Comparison of ENCODE assay signal across 9 cellular contexts in the genomic region with DNA sequence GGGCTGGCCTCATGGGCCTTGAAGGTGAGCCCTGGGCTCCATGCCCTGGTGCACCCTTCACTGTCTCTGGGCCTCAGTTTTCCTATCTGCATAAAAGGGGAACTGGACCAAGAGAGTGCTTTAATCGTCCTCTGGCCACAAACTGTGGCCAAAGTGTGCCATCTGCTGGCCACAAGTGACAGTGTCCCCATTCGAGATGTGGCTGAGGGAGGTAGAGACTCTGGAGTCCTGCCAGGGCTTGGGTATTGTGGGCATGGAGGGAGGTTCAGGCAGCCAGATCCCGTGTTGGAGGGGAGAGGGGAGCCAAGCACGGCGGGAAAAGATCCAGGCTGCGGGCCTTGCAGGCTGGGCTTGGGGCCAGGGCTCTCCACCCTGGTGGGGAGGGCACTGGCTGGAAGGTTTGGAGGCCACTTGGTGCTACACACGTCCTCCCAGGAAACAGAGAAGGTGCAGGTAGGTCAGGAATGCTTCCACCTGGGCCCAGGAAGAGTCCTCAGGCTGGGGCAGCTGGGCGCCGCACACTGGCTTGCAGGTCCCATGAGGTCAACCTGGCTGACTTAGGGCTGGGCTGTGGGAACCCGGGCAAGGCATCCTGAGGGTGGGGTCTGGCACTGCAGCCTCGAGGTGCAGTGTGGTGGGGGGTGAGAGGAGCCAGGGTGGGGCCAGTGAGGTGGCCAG. TPM values are rescaled to one million over a fixed set of nuclear protein-coding genes. Genes with fewer than 3 reads are reported as not detected.
DNase-seq lines count a peak whose midpoint lies in the region; ATAC-seq, FAIRE-seq and TF ChIP-seq lines count a peak whose summit lies in the region.
"Had no signal": no experiment of that assay in that cellular context is flagged by ENCODE, and none has a peak within 500 bp of the region (broad histone marks: within the 10 kb centered on the region; RNA-seq: fewer than 3 reads in every experiment).

No MANE protein-coding gene starts in this region.

- no peak for FAIRE-seq in small intestine (lab: Jason Lieb, UNC)

- H3K27me3 ChIP-seq in right atrium auricular region (no peaks in the 10 kb centered on the region), small intestine (ENCODE audit: control insufficient read depth in 2 of 2, insufficient read depth in 2 of 2, low read length in 2 of 2) (peaks cover 17 to 22% of the 10 kb centered on the region in 2 donors)

- H3K9me3 ChIP-seq in right atrium auricular region, result peaks cover 0 to 10% of the 10 kb centered on the region in 2 donors
- H3K9me3 ChIP-seq in small intestine (ENCODE audit: control insufficient read depth, low read depth), result no peaks in the 10 kb centered on the region

- no peaks in the 10 kb centered on the region for H3K36me3 ChIP-seq in right atrium auricular region
- H3K36me3 ChIP-seq in small intestine (ENCODE audit: control insufficient read depth in 2 of 2, insufficient read depth in 2 of 2, low read length in 2 of 2), result no peaks in the 10 kb centered on the region

- TF ChIP-seq CTCF in right atrium auricular region (IDR thresholded peaks at IDR 0.05), result peak; percentile 56 to 72

- no peak for ATAC-seq in HG02798 (IDR thresholded peaks at IDR 0.05; ENCODE audit: poor library complexity, unreplicated experiment)

- no peak overlapping the region for H3K27ac ChIP-seq in right atrium auricular region
- H3K27ac ChIP-seq in small intestine (ENCODE audit: low read depth in 1 of 2, low read length in 1 of 2), result no peak overlapping the region
- H3K27ac ChIP-seq: skin epidermis had no signal

- no peak overlapping the region for H3K4me3 Mint-ChIP-seq in activated CD4-positive, alpha-beta T cell treated with anti-CD3 and anti-CD28 coated beads, Interleukin-2, amount 10 ng/mL, durations not matched to agents 24 days and 14 days

- 9 to 19% (median 13%) methylated on average over 11 of the region's 11 CpGs for WGBS in small intestine, 3 donors

- no peak overlapping the region for H3K4me3 ChIP-seq in right atrium auricular region
- no peak overlapping the region for H3K4me3 ChIP-seq in small intestine (ENCODE audit: low read depth in 1 of 2, low read length in 2 of 2)
- H3K4me3 ChIP-seq: skin epidermis had no signal

- H3K27ac Mint-ChIP-seq in activated CD4-positive, alpha-beta T cell treated with anti-CD3 and anti-CD28 coated beads, Interleukin-2, amount 10 ng/mL, durations not matched to agents 24 days and 14 days, result no peak overlapping the region

- no peaks in the 10 kb centered on the region for H3K36me3 Mint-ChIP-seq in activated CD4-positive, alpha-beta T cell treated with anti-CD3 and anti-CD28 coated beads, Interleukin-2, amount 10 ng/mL, durations not matched to agents 24 days and 14 days (ENCODE audit: low read depth)

- intact Hi-C loops in activated CD4-positive, alpha-beta T cell treated with anti-CD3 and anti-CD28 coated beads, Interleukin-2, amount 10 ng/mL, durations not matched to agents 24 days and 14 days (cut with micrococcal nuclease), result loop anchor here (1.0 to 10.0 kb wide), 2 partner anchors 53 to 514 kb away; no protein-coding TSS in a partner anchor

- H3K4me1 ChIP-seq in right atrium auricular region (peaks cover 0 to 11% of the 10 kb centered on the region in 2 donors), small intestine (ENCODE audit: control insufficient read depth in 2 of 2, insufficient read depth in 1 of 2, low read depth in 1 of 2, low read length in 1 of 2) (no peaks in the 10 kb centered on the region)

- peak; percentile 68 for DNase-seq in activated CD4-positive, alpha-beta T cell treated with anti-CD3 and anti-CD28 coated beads, Interleukin-2, amount 10 ng/mL, durations not matched to agents 24 days and 14 days
- DNase-seq in activated CD4-positive, alpha-beta T cell treated with anti-CD3 and anti-CD28 coated beads for 1 hour, result no peak
- DNase-seq in NCI-H1694 (lab: John Stamatoyannopoulos, UW), result peak; percentile 97
- peak; percentile 62 for DNase-seq in UCSD-AML1 (lab: John Stamatoyannopoulos, UW; ENCODE audit: unreplicated experiment)
- DNase-seq in right atrium auricular region (ENCODE audit: low spot score), result no peak
- DNase-seq in small intestine, result peak; percentile 72
- no peak for DNase-seq in NCI-H1048 (lab: John Stamatoyannopoulos, UW)

- peaks cover 9% of the 10 kb centered on the region for H3K9me3 Mint-ChIP-seq in activated CD4-positive, alpha-beta T cell treated with anti-CD3 and anti-CD28 coated beads, Interleukin-2, amount 10 ng/mL, durations not matched to agents 24 days and 14 days

- H3K4me1 Mint-ChIP-seq in activated CD4-positive, alpha-beta T cell treated with anti-CD3 and anti-CD28 coated beads, Interleukin-2, amount 10 ng/mL, durations not matched to agents 24 days and 14 days, result no peaks in the 10 kb centered on the region

- peaks cover 18% of the 10 kb centered on the region for H3K27me3 Mint-ChIP-seq in activated CD4-positive, alpha-beta T cell treated with anti-CD3 and anti-CD28 coated beads, Interleukin-2, amount 10 ng/mL, durations not matched to agents 24 days and 14 days

RNA-seq across cellular contexts. Expression of a gene that starts 7.3 kb away (rescaled TPM):
- total RNA-seq in activated CD4-positive, alpha-beta T cell treated with anti-CD3 and anti-CD28 coated beads, Interleukin-2, amount 10 ng/mL, durations not matched to agents 24 days and 14 days, result 0.24 and 0.26 TPM in 2 replicates
- 10 to 100 TPM in 1 of 2 donors, 1 to 10 TPM in 1; 5.6 to 14.1 TPM for total RNA-seq in right atrium auricular region
- 1 to 10 TPM in 1 of 3 donors, under 1 TPM in 1, not detected in 1; 0.27 to 4.8 TPM for polyA plus RNA-seq in small intestine

RNA-seq across cellular contexts. Expression of a gene that starts 45.6 kb away (rescaled TPM):
- total RNA-seq in activated CD4-positive, alpha-beta T cell treated with anti-CD3 and anti-CD28 coated beads, Interleukin-2, amount 10 ng/mL, durations not matched to agents 24 days and 14 days, result not detected in 2 replicates
- total RNA-seq in right atrium auricular region, result 100 to 1,000 TPM in 1 of 2 donors, 10 to 100 TPM in 1; 78.5 to 161 TPM
- 1 to 10 TPM in 2 of 3 donors, under 1 TPM in 1; 0.43 to 2.7 (median 1.9) TPM for polyA plus RNA-seq in small intestine

Comparison
In these comparisons a context has a peak if more than half of its experiments do, and no peak if none do; other contexts are left out.
1. DNase-seq: peak in activated CD4-positive, alpha-beta T cell treated with anti-CD3 and anti-CD28 coated beads, Interleukin-2, amount 10 ng/mL, durations not matched to agents 24 days and 14 days (single experiment), NCI-H1694 (single experiment), UCSD-AML1 (single experiment) and small intestine (single experiment); none in activated CD4-positive, alpha-beta T cell treated with anti-CD3 and anti-CD28 coated beads for 1 hour (single experiment), right atrium auricular region (single experiment) and NCI-H1048 (single experiment).
2. RNA of a gene that starts 45.6 kb away (total RNA-seq): 78.5 to 161 TPM in right atrium auricular region; not detected in activated CD4-positive, alpha-beta T cell treated with anti-CD3 and anti-CD28 coated beads, Interleukin-2, amount 10 ng/mL, durations not matched to agents 24 days and 14 days; every median in the first group is over 10 times any median in the second.